Comparison of ENCODE assay signal across 24 cellular contexts in genomic region chr12:98137278-98137677, GRCh38.
A peak's percentile ranks its signal among the peaks of the same experiment; 100 is the strongest.
DNase-seq lines count a peak whose midpoint lies in the region; ATAC-seq and TF ChIP-seq lines count a peak whose summit lies in the region.
"Had no signal": no experiment of that assay in that cellular context is flagged by ENCODE, and none has a peak within 500 bp of the region (broad histone marks: within the 10 kb centered on the region; RNA-seq: fewer than 3 reads in every experiment).

No MANE protein-coding gene starts in this region.

- H3K36me3 Mint-ChIP-seq in endodermal cell (ENCODE audit: low read depth) (no peaks in the 10 kb centered on the region), T-helper 17 cell (ENCODE audit: low read depth) (no peaks in the 10 kb centered on the region), WTC11 (no peaks in the 10 kb centered on the region)
- H3K36me3 Mint-ChIP-seq: CD8-positive, alpha-beta T cell had no signal

- no peak overlapping the region for H3K27ac ChIP-seq in endodermal cell (ENCODE audit: low read depth, low read length)
- H3K27ac ChIP-seq: C4-2B, PC-9, SJSA1 had no signal

- CTCF ChIA-PET in WTC11 (lab: Charles Lee) = no interaction called here

- H3K27me3 Mint-ChIP-seq in stimulated activated naive CD8-positive, alpha-beta T cell treated with anti-CD3 and anti-CD28 coated beads, Interleukin-15, amount 100 ng/mL, for 72 hours = no peaks in the 10 kb centered on the region
- peaks cover 1% of the 10 kb centered on the region for H3K27me3 Mint-ChIP-seq in endodermal cell (ENCODE audit: insufficient read depth)
- peaks cover 6% of the 10 kb centered on the region for H3K27me3 Mint-ChIP-seq in T-helper 17 cell
- no peaks in the 10 kb centered on the region; the same call in 1 of the 2 replicates for H3K27me3 Mint-ChIP-seq in WTC11 (ENCODE audit: low read depth)

- no peaks in the 10 kb centered on the region for H3K36me3 ChIP-seq in endodermal cell (ENCODE audit: control insufficient read depth, insufficient read depth, low read length)
- H3K36me3 ChIP-seq: HAP-1, SJSA1 had no signal

- H3K9me3 ChIP-seq in endodermal cell (ENCODE audit: control insufficient read depth, low read length) = no peaks in the 10 kb centered on the region
- no peaks in the 10 kb centered on the region for H3K9me3 ChIP-seq in T-helper 17 cell (ENCODE audit: control insufficient read depth, low read length, poor library complexity, severe bottlenecking)
- H3K9me3 ChIP-seq: Caco-2, HAP-1, SJSA1 had no signal

- H3K4me3 ChIP-seq in endodermal cell (ENCODE audit: low read length) = no peak overlapping the region
- H3K4me3 ChIP-seq: HAP-1, PC-9, SJSA1 had no signal

- no peaks in the 10 kb centered on the region for H3K4me1 ChIP-seq in endodermal cell (ENCODE audit: control insufficient read depth, insufficient read depth, low read length)
- H3K4me1 ChIP-seq: Caco-2, HAP-1, SJSA1 had no signal

- H3K4me1 Mint-ChIP-seq in stimulated activated naive CD8-positive, alpha-beta T cell treated with anti-CD3 and anti-CD28 coated beads, Interleukin-15, amount 100 ng/mL, for 72 hours = no peaks in the 10 kb centered on the region
- peaks cover 12% of the 10 kb centered on the region for H3K4me1 Mint-ChIP-seq in endodermal cell
- no peaks in the 10 kb centered on the region for H3K4me1 Mint-ChIP-seq in T-helper 17 cell
- peaks cover 12% of the 10 kb centered on the region for H3K4me1 Mint-ChIP-seq in WTC11

- TF ChIP-seq CTCF in endodermal cell (conservative IDR thresholded peaks at IDR 0.05) = peak; percentile 46
- TF ChIP-seq CTCF in WTC11 (IDR thresholded peaks at IDR 0.05) = no peak

- no peak overlapping the region for H3K9ac ChIP-seq in endodermal cell (ENCODE audit: extremely low read depth, low read length, poor library complexity, severe bottlenecking)

- no peak overlapping the region for H3K4me3 Mint-ChIP-seq in stimulated activated naive CD8-positive, alpha-beta T cell treated with anti-CD3 and anti-CD28 coated beads, Interleukin-15, amount 100 ng/mL, for 72 hours
- H3K4me3 Mint-ChIP-seq in endodermal cell (no peak overlapping the region), T-helper 17 cell (no peak overlapping the region), WTC11 (no peak overlapping the region)
- H3K4me3 Mint-ChIP-seq: CD8-positive, alpha-beta T cell; HFFc6 had no signal

- no peaks in the 10 kb centered on the region for H3K27me3 ChIP-seq in endodermal cell (ENCODE audit: control insufficient read depth, insufficient read depth, low read length, poor library complexity, severe bottlenecking)
- H3K27me3 ChIP-seq: SJSA1 had no signal

- no peak for DNase-seq in stimulated activated naive CD8-positive, alpha-beta T cell treated with anti-CD3 and anti-CD28 coated beads, Interleukin-15, amount 100 ng/mL, for 72 hours
- DNase-seq in stimulated activated naive CD8-positive, alpha-beta T cell treated with anti-CD3 and anti-CD28 coated beads, Interleukin-15, Interleukin-2, amounts not matched to agents 100 U/mL and 50 U/mL, for 24 hours = no peak
- DNase-seq in NCI-H510A treated with DMSO at 0.1 percent for 48 hours (lab: John Stamatoyannopoulos, UW) = peak; percentile 34
- DNase-seq in endodermal cell = no peak
- DNase-seq in T-helper 17 cell = no peak
- DNase-seq in WTC11 (ENCODE audit: low spot score) = no peak
- DNase-seq: Caco-2; CD8-positive, alpha-beta T cell; HFFc6; Karpas-422; MV-4-11; NCI-H1105; NCI-H1436 treated with DMSO at 0.1 percent for 48 hours; NCI-H187 treated with DMSO at 0.1 percent for 48 hours; NCI-H2107; NCI-H526; NK-92 treated with Interleukin-12 subunit alpha and Interleukin-12 subunit beta, amount 100 ng/mL, for 24 hours; PC-9 had no signal

- 100% methylated on average over 1 of the region's 1 CpG; no CpG with 5 or more reads in 1 of the 2 experiments for WGBS in endodermal cell (ENCODE audit: insufficient coverage in 1 of 2, insufficient read length in 1 of 2), 2 experiments

- H3K9me3 Mint-ChIP-seq in stimulated activated naive CD8-positive, alpha-beta T cell treated with anti-CD3 and anti-CD28 coated beads, Interleukin-15, amount 100 ng/mL, for 72 hours = peaks cover 0 to 2% of the 10 kb centered on the region in 2 donors
- no peaks in the 10 kb centered on the region for H3K9me3 Mint-ChIP-seq in endodermal cell
- peaks cover 4% of the 10 kb centered on the region; the same call in 1 of the 2 replicates for H3K9me3 Mint-ChIP-seq in WTC11
- H3K9me3 Mint-ChIP-seq: CD8-positive, alpha-beta T cell had no signal

- POLR2A ChIA-PET in WTC11 (lab: Charles Lee) = no interaction called here

- peak; percentile 48 for ATAC-seq in stimulated activated naive CD8-positive, alpha-beta T cell treated with anti-CD3 and anti-CD28 coated beads, Interleukin-15, amount 100 ng/mL, for 72 hours
- ATAC-seq in stimulated activated naive CD8-positive, alpha-beta T cell treated with anti-CD3 and anti-CD28 coated beads, Interleukin-15, Interleukin-2, amounts not matched to agents 100 U/mL and 50 U/mL, for 24 hours = no peak
- no peak for ATAC-seq in GM19395 (IDR thresholded peaks at IDR 0.05; ENCODE audit: unreplicated experiment)
- ATAC-seq in T-helper 17 cell = no peak
- no peak for ATAC-seq in WTC11
- ATAC-seq: CD8-positive, alpha-beta T cell; HepG2; Right ventricle myocardium inferior had no signal

- no peak overlapping the region for H3K27ac Mint-ChIP-seq in stimulated activated naive CD8-positive, alpha-beta T cell treated with anti-CD3 and anti-CD28 coated beads, Interleukin-15, amount 100 ng/mL, for 72 hours
- H3K27ac Mint-ChIP-seq in endodermal cell (no peak overlapping the region), T-helper 17 cell (no peak overlapping the region), WTC11 (no peak overlapping the region)
- H3K27ac Mint-ChIP-seq: CD8-positive, alpha-beta T cell; HFFc6 had no signal

TF ChIP-seq in WTC11, 78 proteins besides CTCF, POLR2A, EP300 and RAD21 (continues in another document):
- TF ChIP-seq OVOL2 (CRISPR knock-in tag; IDR thresholded peaks at IDR 0.05; ENCODE audit: borderline replicate concordance) = no peak
- TF ChIP-seq ETV6 (CRISPR knock-in tag; IDR thresholded peaks at IDR 0.05) = no peak
- no peak for TF ChIP-seq ATF1 (CRISPR knock-in tag; IDR thresholded peaks at IDR 0.05)
- no peak for TF ChIP-seq ZMAT4 (CRISPR knock-in tag; IDR thresholded peaks at IDR 0.05)
- TF ChIP-seq RORB (CRISPR knock-in tag; IDR thresholded peaks at IDR 0.05) = no peak
- no peak for TF ChIP-seq SP1 (CRISPR knock-in tag; conservative IDR thresholded peaks at IDR 0.05)
- TF ChIP-seq HMGXB4 (CRISPR knock-in tag; IDR thresholded peaks at IDR 0.05) = no peak
- TF ChIP-seq, protein P1, sequence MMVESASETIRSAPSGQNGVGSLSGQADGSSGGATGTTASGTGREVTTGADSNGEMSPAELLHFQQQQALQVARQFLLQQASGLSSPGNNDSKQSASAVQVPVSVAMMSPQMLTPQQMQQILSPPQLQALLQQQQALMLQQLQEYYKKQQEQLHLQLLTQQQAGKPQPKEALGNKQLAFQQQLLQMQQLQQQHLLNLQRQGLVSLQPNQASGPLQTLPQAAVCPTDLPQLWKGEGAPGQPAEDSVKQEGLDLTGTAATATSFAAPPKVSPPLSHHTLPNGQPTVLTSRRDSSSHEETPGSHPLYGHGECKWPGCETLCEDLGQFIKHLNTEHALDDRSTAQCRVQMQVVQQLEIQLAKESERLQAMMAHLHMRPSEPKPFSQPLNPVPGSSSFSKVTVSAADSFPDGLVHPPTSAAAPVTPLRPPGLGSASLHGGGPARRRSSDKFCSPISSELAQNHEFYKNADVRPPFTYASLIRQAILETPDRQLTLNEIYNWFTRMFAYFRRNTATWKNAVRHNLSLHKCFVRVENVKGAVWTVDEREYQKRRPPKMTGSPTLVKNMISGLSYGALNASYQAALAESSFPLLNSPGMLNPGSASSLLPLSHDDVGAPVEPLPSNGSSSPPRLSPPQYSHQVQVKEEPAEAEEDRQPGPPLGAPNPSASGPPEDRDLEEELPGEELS (CRISPR knock-in tag; IDR thresholded peaks at IDR 0.05) = no peak
- TF ChIP-seq ZNF263 (CRISPR knock-in tag; IDR thresholded peaks at IDR 0.05; ENCODE audit: low read depth) = no peak
- no peak for TF ChIP-seq ATF6 (CRISPR knock-in tag; IDR thresholded peaks at IDR 0.05)
- no peak for TF ChIP-seq ELF4 (CRISPR knock-in tag; IDR thresholded peaks at IDR 0.05; ENCODE audit: low read depth)
